In genomic region chr17:78040561-78041400, GRCh38 we compare ENCODE assay signal across 9 cellular contexts.
DNase-seq lines count a peak whose midpoint lies in the region; ATAC-seq, FAIRE-seq and TF ChIP-seq lines count a peak whose summit lies in the region.
"Had no signal": no experiment of that assay in that cellular context is flagged by ENCODE, and none has a peak within 500 bp of the region (broad histone marks: within the 10 kb centered on the region; RNA-seq: fewer than 3 reads in every experiment).

No MANE protein-coding gene starts in this region.

- H3K27ac Mint-ChIP-seq in CD4-positive, alpha-beta memory T cell: peak overlapping the region; percentile 66 to 91 (median 88)

- peak overlapping the region; percentile 71 to 89 (median 82) for H3K4me3 Mint-ChIP-seq in CD4-positive, alpha-beta memory T cell

- H3K27me3 Mint-ChIP-seq in CD4-positive, alpha-beta memory T cell: no peaks in the 10 kb centered on the region

- POLR2A ChIA-PET in CD4-positive, alpha-beta memory T cell (lab: Charles Lee; ENCODE audit: partially characterized antibody): interaction anchor here (0.5 to 2.4 kb wide), 4 partner anchors 8 to 94 kb away, joined by 3 to 7 read pairs (median 3); partner anchors contain the start of gene TNRC6C

- peaks cover 7% of the 10 kb centered on the region for H3K36me3 ChIP-seq in CD4-positive, alpha-beta memory T cell (ENCODE audit: insufficient read depth, low read length)
- H3K36me3 ChIP-seq in SJSA1: peaks cover 9% of the 10 kb centered on the region

- no peaks in the 10 kb centered on the region for H3K27me3 ChIP-seq in CD4-positive, alpha-beta memory T cell (ENCODE audit: insufficient read depth, low read length)
- H3K27me3 ChIP-seq in SJSA1 (replicated peaks): no peaks in the 10 kb centered on the region

- H3K27ac ChIP-seq in CD4-positive, alpha-beta memory T cell (ENCODE audit: low read depth, low read length): peak overlapping the region; percentile 38
- H3K27ac ChIP-seq in SJSA1 (peak overlapping the region; percentile 84), angular gyrus (ENCODE audit: low read depth, low read length) (peak overlapping the region; percentile 99)
- H3K27ac ChIP-seq: HL-60 had no signal

- no peak for FAIRE-seq in GM12892 (lab: Jason Lieb, UNC)

- H3K9me3 Mint-ChIP-seq in CD4-positive, alpha-beta memory T cell: no peaks in the 10 kb centered on the region

- DNase-seq in CD4-positive, alpha-beta memory T cell: peak; percentile 26 to 59 (median 37)
- DNase-seq in Kasumi-1 (lab: John Stamatoyannopoulos, UW) (peak; percentile 77 to 78), SJSA1 (ENCODE audit: low read depth in 1 of 2, low spot score in 2 of 2) (peak; percentile 84 to 90), left ventricle myocardium superior (peak; percentile 79), skeletal muscle cell (ENCODE audit: low read depth) (no peak), GM12892 (ENCODE audit: insufficient read length) (no peak)

- H3K4me1 ChIP-seq in CD4-positive, alpha-beta memory T cell (ENCODE audit: insufficient read depth, low read length): peaks cover 14% of the 10 kb centered on the region
- peaks cover 27% of the 10 kb centered on the region for H3K4me1 ChIP-seq in SJSA1 (replicated peaks)

- CTCF ChIA-PET in CD4-positive, alpha-beta memory T cell (lab: Charles Lee; ENCODE audit: partially characterized antibody): interaction anchor here (1.0 to 1.3 kb wide), 4 partner anchors 8 to 546 kb away, joined by 3 to 5 read pairs (median 4); no protein-coding TSS in a partner anchor

- intact Hi-C loops in CD4-positive, alpha-beta memory T cell (cut with micrococcal nuclease): no loop called here
- intact Hi-C loops in left ventricle myocardium superior (cut with micrococcal nuclease): no loop called here

- no peak overlapping the region for H3K4me3 ChIP-seq in CD4-positive, alpha-beta memory T cell (ENCODE audit: low read length in 2 of 2)
- peak overlapping the region; percentile 46 for H3K4me3 ChIP-seq in SJSA1
- peak overlapping the region; percentile 50 for H3K4me3 ChIP-seq in skeletal muscle cell (ENCODE audit: low read depth, low read length)

- H3K9me3 ChIP-seq in CD4-positive, alpha-beta memory T cell (ENCODE audit: control insufficient read depth in 1 of 2, low read length in 2 of 2): no peaks in the 10 kb centered on the region
- no peaks in the 10 kb centered on the region for H3K9me3 ChIP-seq in SJSA1 (replicated peaks)

- ATAC-seq in left ventricle myocardium superior (peak; percentile 82), HG03039 (IDR thresholded peaks at IDR 0.05; ENCODE audit: unreplicated experiment) (no peak)

- no peak for TF ChIP-seq POLR2A in GM12892 (IDR thresholded peaks at IDR 0.05; ENCODE audit: low read depth, low read length)

- peaks cover 36 to 57% of the 10 kb centered on the region in 2 donors for H3K36me3 Mint-ChIP-seq in CD4-positive, alpha-beta memory T cell

- H3K4me1 Mint-ChIP-seq in CD4-positive, alpha-beta memory T cell: peaks cover 41 to 59% (median 47%) of the 10 kb centered on the region in 4 donors

Comparison
In these comparisons a context has a peak if more than half of its experiments do, and no peak if none do; other contexts are left out.
1. DNase-seq: peak in CD4-positive, alpha-beta memory T cell (5 of 5), Kasumi-1 (2 of 2), SJSA1 (2 of 2) and left ventricle myocardium superior (single experiment); none in skeletal muscle cell (single experiment) and GM12892 (single experiment).
2. H3K27ac ChIP-seq: peak in every context shown above with its lines; median percentile 99 in angular gyrus; 84 in SJSA1; 38 in CD4-positive, alpha-beta memory T cell.
3. H3K4me3 ChIP-seq: peak in SJSA1 (single experiment) and skeletal muscle cell (single experiment); none in CD4-positive, alpha-beta memory T cell (0 of 2).